In genomic region chr5:108820983-108821382, GRCh38 we compare ENCODE assay signal across 31 cellular contexts.
"Had no signal": no experiment of that assay in that cellular context is flagged by ENCODE, and none has a peak within 500 bp of the region (broad histone marks: within the 10 kb centered on the region; RNA-seq: fewer than 3 reads in every experiment).

No MANE protein-coding gene starts in this region.

- H3K27ac Mint-ChIP-seq: naive thymus-derived CD8-positive, alpha-beta T cell; natural killer cell treated with Interleukin-12 subunit alpha and Interleukin-12 subunit beta and Interleukin-15 and Interleukin-18, amount 100 ng/mL, for 72 hours; nephron progenitor cell; stimulated activated memory B cell treated with anti-CD40 and anti-IgM and Interleukin-4, amounts not matched to agents 10 μg/mL and 1 μg/mL and 100 μg/mL, for 72 hours; type B pancreatic cell had no signal

- H3K36me3 ChIP-seq: neutrophil, pancreas, prostate gland, right atrium auricular region, right lobe of liver, sigmoid colon, spleen, suprapubic skin, tibial artery, transverse colon, upper lobe of right lung, uterus had no signal

- H3K4me2 ChIP-seq: smooth muscle cell had no signal

- H3K27me3 Mint-ChIP-seq: naive thymus-derived CD8-positive, alpha-beta T cell; natural killer cell treated with Interleukin-12 subunit alpha and Interleukin-12 subunit beta and Interleukin-15 and Interleukin-18, amount 100 ng/mL, for 72 hours; stimulated activated memory B cell treated with anti-CD40 and anti-IgM and Interleukin-4, amounts not matched to agents 10 μg/mL and 1 μg/mL and 100 μg/mL, for 72 hours; stimulated activated naive CD8-positive, alpha-beta T cell treated with anti-CD3 and anti-CD28 coated beads, Interleukin-15, amount 100 ng/mL, for 72 hours; type B pancreatic cell had no signal

- H3K36me3 Mint-ChIP-seq: natural killer cell treated with Interleukin-12 subunit alpha and Interleukin-12 subunit beta and Interleukin-15 and Interleukin-18, amount 100 ng/mL, for 72 hours had no signal

- H3K4me1 Mint-ChIP-seq: nephron progenitor cell, neural crest cell had no signal

- H3K27ac ChIP-seq: neutrophil, pancreas, prostate gland, right atrium auricular region, right lobe of liver, suprapubic skin, testis, tibial artery, transverse colon, upper lobe of right lung, uterus had no signal

- H3K4me3 ChIP-seq: pancreas, prostate gland, right atrium auricular region, right lobe of liver, sigmoid colon, smooth muscle cell, spleen, suprapubic skin, testis, tibial artery, transverse colon, upper lobe of right lung, uterus had no signal

- H3K4me3 Mint-ChIP-seq: naive thymus-derived CD8-positive, alpha-beta T cell; natural killer cell treated with Interleukin-12 subunit alpha and Interleukin-12 subunit beta and Interleukin-15 and Interleukin-18, amount 100 ng/mL, for 72 hours; nephron progenitor cell; neural crest cell; stimulated activated memory B cell treated with anti-CD40 and anti-IgM and Interleukin-4, amounts not matched to agents 10 μg/mL and 1 μg/mL and 100 μg/mL, for 72 hours; stimulated activated naive CD8-positive, alpha-beta T cell treated with anti-CD3 and anti-CD28 coated beads, Interleukin-15, amount 100 ng/mL, for 72 hours; type B pancreatic cell had no signal

- ATAC-seq: naive thymus-derived CD8-positive, alpha-beta T cell; natural killer cell treated with Interleukin-12 subunit alpha and Interleukin-12 subunit beta and Interleukin-15 and Interleukin-18, amount 100 ng/mL, for 72 hours; pancreas; right lobe of liver; stimulated activated memory B cell treated with anti-CD40 and anti-IgM and Interleukin-4, amounts not matched to agents 10 μg/mL and 1 μg/mL and 100 μg/mL, for 72 hours; stimulated activated naive CD8-positive, alpha-beta T cell treated with anti-CD3 and anti-CD28 coated beads, Interleukin-15, amount 100 ng/mL, for 72 hours; stimulated activated naive CD8-positive, alpha-beta T cell treated with anti-CD3 and anti-CD28 coated beads, Interleukin-15, Interleukin-2, amounts not matched to agents 100 U/mL and 50 U/mL, for 24 hours; upper lobe of right lung had no signal

- H3K9me3 ChIP-seq: neutrophil, pancreas, prostate gland, right lobe of liver, sigmoid colon, suprapubic skin, testis, tibial artery, transverse colon, uterus had no signal

- H3K27me3 ChIP-seq: neutrophil, pancreas, right atrium auricular region, right lobe of liver, sigmoid colon, spleen, suprapubic skin, testis, tibial artery, transverse colon, upper lobe of right lung, uterus had no signal

- DNase-seq: naive thymus-derived CD8-positive, alpha-beta T cell; nephron progenitor cell; nucleus accumbens; pancreas; retina; right lobe of liver; sigmoid colon; spleen; stimulated activated CD4-positive, alpha-beta T cell treated with anti-CD3 and anti-CD28 coated beads, Interleukin-12 subunit alpha, Interleukin-12 subunit beta, amount 100 ng/mL, for 4 hours; stimulated activated CD4-positive, alpha-beta T cell treated with anti-CD3 and anti-CD28 coated beads, Interleukin-1b, Interleukin-23, amount 100 ng/mL, for 48 hours; stimulated activated CD4-positive, alpha-beta T cell treated with anti-CD3 and anti-CD28 coated beads, Interleukin-4, amount 100 ng/mL, for 1 hour; stimulated activated CD4-positive, alpha-beta T cell treated with anti-CD3 and anti-CD28 coated beads, Interleukin-4, amount 100 ng/mL, for 4 hours; stimulated activated CD8-positive, alpha-beta memory T cell treated with anti-CD3 and anti-CD28 coated beads, Interleukin-4, amount 100 ng/mL, for 48 hours; stimulated activated naive CD4-positive, alpha-beta T cell; stimulated activated naive CD8-positive, alpha-beta T cell treated with anti-CD3 and anti-CD28 coated beads, Interleukin-15, amount 100 ng/mL, for 72 hours; stimulated activated naive CD8-positive, alpha-beta T cell treated with anti-CD3 and anti-CD28 coated beads, Interleukin-15, Interleukin-2, amounts not matched to agents 100 U/mL and 50 U/mL, for 24 hours; substantia nigra; testis; tibial artery; transverse colon; upper lobe of right lung; uterus had no signal

- FAIRE-seq: pancreas had no signal

- H3K4me1 ChIP-seq: pancreas, prostate gland, right lobe of liver, spleen, suprapubic skin, testis, upper lobe of right lung, uterus had no signal
